Comparison of ENCODE assay signal across 9 cellular contexts in the genomic region with DNA sequence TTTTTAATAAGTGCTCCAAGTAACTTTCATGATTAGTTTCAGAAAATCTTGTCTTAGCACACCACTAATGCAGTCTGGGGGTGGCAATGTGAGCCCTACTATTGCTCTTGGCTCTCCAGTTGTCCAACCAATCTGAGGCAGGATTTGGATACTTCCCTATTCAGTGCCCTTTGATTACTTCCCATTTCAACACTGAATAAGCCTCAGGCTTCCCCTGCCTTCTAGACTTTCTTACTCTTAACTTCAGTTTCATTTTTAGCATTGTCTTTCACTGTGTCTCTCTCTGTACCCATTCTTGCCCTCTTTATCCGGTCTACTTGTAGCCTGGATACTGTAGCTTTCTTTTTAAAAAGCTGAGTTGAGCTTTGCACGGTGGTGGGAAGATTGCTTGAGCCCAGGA.
DNase-seq lines count a peak whose midpoint lies in the region; ATAC-seq and TF ChIP-seq lines count a peak whose summit lies in the region.
"Had no signal": no experiment of that assay in that cellular context is flagged by ENCODE, and none has a peak within 500 bp of the region (broad histone marks: within the 10 kb centered on the region; RNA-seq: fewer than 3 reads in every experiment).

No MANE protein-coding gene starts in this region.

- peak overlapping the region; percentile 77 for H3K27ac Mint-ChIP-seq in activated naive CD8-positive, alpha-beta T cell treated with anti-CD3 and anti-CD28 coated beads, Interleukin-2, amount 10 ng/mL, durations not matched to agents 7 days and 5 days
- H3K27ac Mint-ChIP-seq in activated naive CD8-positive, alpha-beta T cell treated with anti-CD3 and anti-CD28 coated beads for 36 hours = no peak overlapping the region
- peak overlapping the region; percentile 52 to 83 for H3K27ac Mint-ChIP-seq in T-cell
- peak overlapping the region in 1 of 2 donors; percentile 48 for H3K27ac Mint-ChIP-seq in stimulated activated naive CD8-positive, alpha-beta T cell treated with anti-CD3 and anti-CD28 coated beads, Interleukin-15, amount 100 ng/mL, for 72 hours

- CTCF ChIA-PET in T-cell (lab: Charles Lee) = no interaction called here

- H3K27me3 Mint-ChIP-seq in activated naive CD8-positive, alpha-beta T cell treated with anti-CD3 and anti-CD28 coated beads, Interleukin-2, amount 10 ng/mL, durations not matched to agents 7 days and 5 days = peaks cover 8% of the 10 kb centered on the region
- H3K27me3 Mint-ChIP-seq in activated naive CD8-positive, alpha-beta T cell treated with anti-CD3 and anti-CD28 coated beads for 36 hours = peaks cover 3% of the 10 kb centered on the region
- H3K27me3 Mint-ChIP-seq in T-cell = no peaks in the 10 kb centered on the region
- H3K27me3 Mint-ChIP-seq in stimulated activated naive CD8-positive, alpha-beta T cell treated with anti-CD3 and anti-CD28 coated beads, Interleukin-15, amount 100 ng/mL, for 72 hours = no peaks in the 10 kb centered on the region

- no peak for TF ChIP-seq POLR2A in erythroblast (IDR thresholded peaks at IDR 0.05; ENCODE audit: low read length)

- H3K4me1 Mint-ChIP-seq in activated naive CD8-positive, alpha-beta T cell treated with anti-CD3 and anti-CD28 coated beads, Interleukin-2, amount 10 ng/mL, durations not matched to agents 7 days and 5 days = peaks cover 5% of the 10 kb centered on the region
- H3K4me1 Mint-ChIP-seq in activated naive CD8-positive, alpha-beta T cell treated with anti-CD3 and anti-CD28 coated beads for 36 hours = peaks cover 4% of the 10 kb centered on the region
- H3K4me1 Mint-ChIP-seq in T-cell = peaks cover 7 to 10% (median 7%) of the 10 kb centered on the region in 3 donors
- H3K4me1 Mint-ChIP-seq in stimulated activated naive CD8-positive, alpha-beta T cell treated with anti-CD3 and anti-CD28 coated beads, Interleukin-15, amount 100 ng/mL, for 72 hours = no peaks in the 10 kb centered on the region

- no peak overlapping the region for H3K4me3 Mint-ChIP-seq in activated naive CD8-positive, alpha-beta T cell treated with anti-CD3 and anti-CD28 coated beads, Interleukin-2, amount 10 ng/mL, durations not matched to agents 7 days and 5 days
- H3K4me3 Mint-ChIP-seq in activated naive CD8-positive, alpha-beta T cell treated with anti-CD3 and anti-CD28 coated beads for 36 hours = no peak overlapping the region
- no peak overlapping the region for H3K4me3 Mint-ChIP-seq in T-cell
- H3K4me3 Mint-ChIP-seq in stimulated activated naive CD8-positive, alpha-beta T cell treated with anti-CD3 and anti-CD28 coated beads, Interleukin-15, amount 100 ng/mL, for 72 hours = no peak overlapping the region

- no peak for DNase-seq in activated naive CD8-positive, alpha-beta T cell treated with anti-CD3 and anti-CD28 coated beads, Interleukin-2, amount 10 ng/mL, durations not matched to agents 7 days and 5 days
- DNase-seq in activated naive CD8-positive, alpha-beta T cell treated with anti-CD3 and anti-CD28 coated beads for 36 hours = no peak
- no peak for DNase-seq in T-cell
- no peak for DNase-seq in stimulated activated naive CD8-positive, alpha-beta T cell treated with anti-CD3 and anti-CD28 coated beads, Interleukin-15, amount 100 ng/mL, for 72 hours
- DNase-seq in amygdala (lab: John Stamatoyannopoulos, UW) = no peak
- DNase-seq in erythroblast (lab: John Stamatoyannopoulos, UW) = no peak
- DNase-seq in amniotic stem cell (lab: John Stamatoyannopoulos, UW) = no peak
- DNase-seq: SW 1271 had no signal

- no peaks in the 10 kb centered on the region for H3K9me3 Mint-ChIP-seq in activated naive CD8-positive, alpha-beta T cell treated with anti-CD3 and anti-CD28 coated beads, Interleukin-2, amount 10 ng/mL, durations not matched to agents 7 days and 5 days
- no peaks in the 10 kb centered on the region for H3K9me3 Mint-ChIP-seq in activated naive CD8-positive, alpha-beta T cell treated with anti-CD3 and anti-CD28 coated beads for 36 hours
- no peaks in the 10 kb centered on the region for H3K9me3 Mint-ChIP-seq in T-cell
- no peaks in the 10 kb centered on the region for H3K9me3 Mint-ChIP-seq in stimulated activated naive CD8-positive, alpha-beta T cell treated with anti-CD3 and anti-CD28 coated beads, Interleukin-15, amount 100 ng/mL, for 72 hours

- no peak for ATAC-seq in activated naive CD8-positive, alpha-beta T cell treated with anti-CD3 and anti-CD28 coated beads, Interleukin-2, amount 10 ng/mL, durations not matched to agents 7 days and 5 days (ENCODE audit: low read depth)
- ATAC-seq in HG03039 (IDR thresholded peaks at IDR 0.05; ENCODE audit: unreplicated experiment) (peak; percentile 90), T-cell (replicated peaks in 1 of 4) (peak; percentile 31 to 62 (median 48))
- peak; percentile 59 for ATAC-seq in stimulated activated naive CD8-positive, alpha-beta T cell treated with anti-CD3 and anti-CD28 coated beads, Interleukin-15, amount 100 ng/mL, for 72 hours

- H3K36me3 Mint-ChIP-seq in activated naive CD8-positive, alpha-beta T cell treated with anti-CD3 and anti-CD28 coated beads, Interleukin-2, amount 10 ng/mL, durations not matched to agents 7 days and 5 days = no peaks in the 10 kb centered on the region
- no peaks in the 10 kb centered on the region for H3K36me3 Mint-ChIP-seq in activated naive CD8-positive, alpha-beta T cell treated with anti-CD3 and anti-CD28 coated beads for 36 hours
- no peaks in the 10 kb centered on the region for H3K36me3 Mint-ChIP-seq in T-cell

- POLR2A ChIA-PET in activated naive CD8-positive, alpha-beta T cell treated with anti-CD3 and anti-CD28 coated beads, Interleukin-2, amount 10 ng/mL, durations not matched to agents 7 days and 5 days (lab: Charles Lee) = no interaction called here
- POLR2A ChIA-PET in T-cell (lab: Charles Lee) = interaction anchor here in 1 of 2 donors (0.7 kb wide), 1 partner anchor 748 kb away, joined by 6 read pairs; no protein-coding TSS in a partner anchor
